In genomic region chr14:49988080-49988990, GRCh38 we compare ENCODE assay signal across 2 cellular contexts.
TF ChIP-seq lines count a peak whose summit lies in the region.

No MANE protein-coding gene starts in this region.

TF ChIP-seq in A549, 52 proteins besides CTCF, POLR2A, EP300 and RAD21:
- no peak for TF ChIP-seq SREBF2 (IDR thresholded peaks at IDR 0.05)
- TF ChIP-seq RFX5 (IDR thresholded peaks at IDR 0.05): no peak
- no peak for TF ChIP-seq BHLHE40 (IDR thresholded peaks at IDR 0.05; ENCODE audit: low read depth, low read length)
- no peak for TF ChIP-seq POLR2AphosphoS2 (conservative IDR thresholded peaks at IDR 0.05; ENCODE audit: low read length)
- no peak for TF ChIP-seq NFE2L2 (conservative IDR thresholded peaks at IDR 0.05; ENCODE audit: low read length)
- no peak for TF ChIP-seq RNF2 (IDR thresholded peaks at IDR 0.05; ENCODE audit: borderline replicate concordance, low read depth)
- TF ChIP-seq CBX8 (IDR thresholded peaks at IDR 0.05): no peak
- no peak for TF ChIP-seq PBX3 (IDR thresholded peaks at IDR 0.05)
- TF ChIP-seq ZNF302 (CRISPR knock-in tag; IDR thresholded peaks at IDR 0.05): no peak
- TF ChIP-seq KDM5A (IDR thresholded peaks at IDR 0.05): no peak
- no peak for TF ChIP-seq HES2 (IDR thresholded peaks at IDR 0.05)
- no peak for TF ChIP-seq ATOH8 (CRISPR knock-in tag; IDR thresholded peaks at IDR 0.05; ENCODE audit: low read depth)
- no peak for TF ChIP-seq HMGXB4 (CRISPR knock-in tag; IDR thresholded peaks at IDR 0.05; ENCODE audit: borderline replicate concordance)
- TF ChIP-seq RCOR1 (IDR thresholded peaks at IDR 0.05; ENCODE audit: low read depth, low read length): no peak
- no peak for TF ChIP-seq NR3C1 (IDR thresholded peaks at IDR 0.05)
- TF ChIP-seq JUN (IDR thresholded peaks at IDR 0.05): no peak
- TF ChIP-seq MAFK (IDR thresholded peaks at IDR 0.05; ENCODE audit: partially characterized antibody): no peak
- TF ChIP-seq HDAC2 (IDR thresholded peaks at IDR 0.05): no peak
- no peak for TF ChIP-seq NPAS2 (CRISPR knock-in tag; IDR thresholded peaks at IDR 0.05; ENCODE audit: borderline replicate concordance)
TF ChIP-seq in A549: peak in this region for 0.

TF ChIP-seq in IMR-90, 13 proteins besides CTCF, POLR2A, EP300 and RAD21:
- no peak for TF ChIP-seq MAZ (IDR thresholded peaks at IDR 0.05; ENCODE audit: borderline replicate concordance, low read depth, low read length)
- no peak for TF ChIP-seq CHD1 (IDR thresholded peaks at IDR 0.05; ENCODE audit: low read depth, low read length)
- TF ChIP-seq FOS (IDR thresholded peaks at IDR 0.05; ENCODE audit: low read depth, low read length): no peak
